ENCODE assay signal across 29 cellular contexts in genomic region chr19:2989236-2989946, GRCh38.
"Had no signal": no experiment of that assay in that cellular context is flagged by ENCODE, and none has a peak within 500 bp of the region (broad histone marks: within the 10 kb centered on the region; RNA-seq: fewer than 3 reads in every experiment).

No MANE protein-coding gene starts in this region.

- H3K36me3 ChIP-seq: colonic mucosa, esophagus muscularis mucosa, heart right ventricle, left lung, neural progenitor cell, ovary, spleen, thoracic aorta, tibial nerve, upper lobe of left lung had no signal

- DNase-seq: colonic mucosa; effector CD8-positive, alpha-beta T cell; endodermal cell; foreskin melanocyte; glutamatergic neuron; heart right ventricle; hippocampal formation; left cardiac atrium; left lung; mesendoderm; midbrain; naive thymus-derived CD4-positive, alpha-beta T cell; nucleus accumbens; ovary; posterior cingulate gyrus; psoas muscle; right cardiac atrium; spleen; stimulated activated CD4-positive, alpha-beta T cell treated with anti-CD3 and anti-CD28 coated beads, Interleukin-4, amount 100 ng/mL, for 4 hours; stimulated activated naive B cell treated with anti-CD40 and anti-IgM and Interleukin-4, amounts not matched to agents 10 μg/mL and 1 μg/mL and 100 μg/mL, for 72 hours; upper lobe of left lung had no signal

- H2AFZ ChIP-seq: neural progenitor cell had no signal

- H3K27me3 ChIP-seq: colonic mucosa, esophagus muscularis mucosa, ovary, tibial nerve, upper lobe of left lung had no signal

- FAIRE-seq: islet of Langerhans, urothelium cell line had no signal

- H3K27ac ChIP-seq: colonic mucosa, epithelial cell of prostate, esophagus muscularis mucosa, heart right ventricle, left lung, neural progenitor cell, ovary, psoas muscle, skin epidermis, spleen, thoracic aorta, tibial nerve, upper lobe of left lung had no signal

- H3K9ac ChIP-seq: neural progenitor cell had no signal

- H3K4me3 ChIP-seq: colonic mucosa, esophagus muscularis mucosa, heart right ventricle, left lung, neural progenitor cell, ovary, psoas muscle, skin epidermis, spleen, thoracic aorta, tibial nerve, upper lobe of left lung had no signal

- H3K4me2 ChIP-seq: neural progenitor cell had no signal

- ATAC-seq: heart right ventricle; left cardiac atrium; left lung; naive thymus-derived CD4-positive, alpha-beta T cell; psoas muscle; right cardiac atrium; stimulated activated naive B cell treated with anti-CD40 and anti-IgM and Interleukin-4, amounts not matched to agents 10 μg/mL and 1 μg/mL and 100 μg/mL, for 72 hours had no signal

- H3K4me1 ChIP-seq: colonic mucosa, psoas muscle had no signal

- H3K9me3 ChIP-seq: colonic mucosa, esophagus muscularis mucosa, heart right ventricle, left lung, ovary, psoas muscle, spleen, thoracic aorta, tibial nerve, upper lobe of left lung had no signal
